In genomic region chr6:139903411-139904157, GRCh38 we compare ENCODE assay signal across 9 cellular contexts.
DNase-seq lines count a peak whose midpoint lies in the region; ATAC-seq and TF ChIP-seq lines count a peak whose summit lies in the region.
"Had no signal": no experiment of that assay in that cellular context is flagged by ENCODE, and none has a peak within 500 bp of the region (broad histone marks: within the 10 kb centered on the region; RNA-seq: fewer than 3 reads in every experiment).

No MANE protein-coding gene starts in this region.

- peak overlapping the region; percentile 41 for H2AFZ ChIP-seq in hepatocyte

- no peaks in the 10 kb centered on the region for H3K36me3 Mint-ChIP-seq in CD4-positive, alpha-beta T cell (ENCODE audit: low read depth)

- DNase-seq in hepatocyte (ENCODE audit: low spot score) (peak; percentile 52), NCI-H1048 (lab: John Stamatoyannopoulos, UW) (no peak), dorsolateral prefrontal cortex (no peak), tibial artery (no peak)
- DNase-seq in CD4-positive, alpha-beta T cell: no peak

- intact Hi-C loops in dorsolateral prefrontal cortex (cut with DNase I) (no loop called here), tibial artery (cut with DNase I; ENCODE audit: low total_unique reads) (no loop called here)
- intact Hi-C loops in CD4-positive, alpha-beta T cell (cut with DNase I, micrococcal nuclease): no loop called here

- no peaks in the 10 kb centered on the region for H3K27me3 ChIP-seq in hepatocyte
- peaks cover 0 to 6% (median 0%) of the 10 kb centered on the region in 45 donors for H3K27me3 ChIP-seq in dorsolateral prefrontal cortex
- H3K27me3 ChIP-seq in CD4-positive, alpha-beta T cell (ENCODE audit: control insufficient read depth, insufficient read depth, low read length): peaks cover 3% of the 10 kb centered on the region
- no peaks in the 10 kb centered on the region for H3K27me3 ChIP-seq in tibial artery

- H3K9me2 ChIP-seq in hepatocyte (replicated peaks; ENCODE audit: insufficient read depth): no peaks in the 10 kb centered on the region

- ATAC-seq in GM18499 (IDR thresholded peaks at IDR 0.05; ENCODE audit: insufficient read depth, unreplicated experiment) (peak; percentile 98), GM21526 (IDR thresholded peaks at IDR 0.05; ENCODE audit: low FRiP score, unreplicated experiment) (peak; percentile 99), HG03439 (IDR thresholded peaks at IDR 0.05; ENCODE audit: unreplicated experiment) (peak; percentile 97)
- ATAC-seq in CD4-positive, alpha-beta T cell (ENCODE audit: poor library complexity): no peak

- H3K4me3 Mint-ChIP-seq in CD4-positive, alpha-beta T cell: no peak overlapping the region

- H3K4me1 ChIP-seq in hepatocyte (ENCODE audit: insufficient read depth): peaks cover 17% of the 10 kb centered on the region
- no peaks in the 10 kb centered on the region for H3K4me1 ChIP-seq in tibial artery

- 68% methylated on average over 2 of the region's 2 CpGs for WGBS in hepatocyte (ENCODE audit: low lambda C conversion rate, missing lambda C conversion rate)

- CTCF ChIA-PET in CD4-positive, alpha-beta T cell (lab: Charles Lee): no interaction called here

- no peaks in the 10 kb centered on the region for H3K27me3 Mint-ChIP-seq in CD4-positive, alpha-beta T cell

- no peaks in the 10 kb centered on the region for H3K4me1 Mint-ChIP-seq in CD4-positive, alpha-beta T cell (ENCODE audit: low read depth)

- H3K27ac ChIP-seq in hepatocyte (peak overlapping the region; percentile 68), dorsolateral prefrontal cortex (peak overlapping the region in 4 of 59 donors; percentile 5 to 43 (median 30)), tibial artery (no peak overlapping the region)
- no peak overlapping the region for H3K27ac ChIP-seq in CD4-positive, alpha-beta T cell (ENCODE audit: low read depth, low read length)

- H3K4me3 ChIP-seq in hepatocyte (no peak overlapping the region), dorsolateral prefrontal cortex (no peak overlapping the region), tibial artery (no peak overlapping the region)
- H3K4me3 ChIP-seq: skin epidermis had no signal

- H3K79me2 ChIP-seq in hepatocyte: no peaks in the 10 kb centered on the region

- POLR2A ChIA-PET in CD4-positive, alpha-beta T cell (lab: Charles Lee): no interaction called here

- H4K20me1 ChIP-seq in hepatocyte (ENCODE audit: insufficient read depth, poor library complexity, severe bottlenecking): no peaks in the 10 kb centered on the region

- TF ChIP-seq CTCF in hepatocyte (IDR thresholded peaks at IDR 0.05; ENCODE audit: poor library complexity) (no peak), dorsolateral prefrontal cortex (IDR thresholded peaks at IDR 0.05 in 54 of 56, conservative IDR thresholded peaks at IDR 0.05 in 2 of 56; ENCODE audit: low read depth in 1 of 56, partially characterized antibody in 56 of 56) (no peak), tibial artery (IDR thresholded peaks at IDR 0.05) (no peak)
- no peak for TF ChIP-seq CTCF in CD4-positive, alpha-beta T cell (IDR thresholded peaks at IDR 0.05)

- H3K9me3 ChIP-seq in hepatocyte (ENCODE audit: low read depth) (no peaks in the 10 kb centered on the region), tibial artery (no peaks in the 10 kb centered on the region)
- no peaks in the 10 kb centered on the region for H3K9me3 ChIP-seq in CD4-positive, alpha-beta T cell (ENCODE audit: control insufficient read depth, low read length)

- H3K4me2 ChIP-seq in hepatocyte: peak overlapping the region; percentile 56

- H3K27ac Mint-ChIP-seq in CD4-positive, alpha-beta T cell: no peak overlapping the region

- H3K9me3 Mint-ChIP-seq in CD4-positive, alpha-beta T cell: no peaks in the 10 kb centered on the region

- no peaks in the 10 kb centered on the region for H3K36me3 ChIP-seq in hepatocyte (replicated peaks; ENCODE audit: insufficient read depth, low read depth)
- no peaks in the 10 kb centered on the region for H3K36me3 ChIP-seq in tibial artery
